In genomic region chr12:58954002-58954401, GRCh38 we compare ENCODE assay signal across 22 cellular contexts. TPM values are rescaled to one million over a fixed set of nuclear protein-coding genes. Genes with fewer than 3 reads are reported as not detected.
DNase-seq lines count a peak whose midpoint lies in the region; ATAC-seq and TF ChIP-seq lines count a peak whose summit lies in the region.
"Had no signal": no experiment of that assay in that cellular context is flagged by ENCODE, and none has a peak within 500 bp of the region (broad histone marks: within the 10 kb centered on the region; RNA-seq: fewer than 3 reads in every experiment).

No MANE protein-coding gene starts in this region.

- ATAC-seq in body of pancreas (no peak), GM21717 (IDR thresholded peaks at IDR 0.05; ENCODE audit: unreplicated experiment) (no peak)
- ATAC-seq: A549 had no signal

- intact Hi-C loops in Calu3 (cut with micrococcal nuclease; ENCODE audit: unreplicated experiment) = loop anchor here (5.0 kb wide), 2 partner anchors 37 to 617 kb away; no protein-coding TSS in a partner anchor
- intact Hi-C loops in body of pancreas (cut with DNase I) = no loop called here
- intact Hi-C loops in vagina (cut with DNase I) = no loop called here

- no peaks in the 10 kb centered on the region for H3K9me3 Mint-ChIP-seq in Calu3 (ENCODE audit: low read depth, unreplicated experiment)
- H3K9me3 Mint-ChIP-seq: CD4-positive, alpha-beta T cell; HFFc6 had no signal

- H3K27ac ChIP-seq in body of pancreas = no peak overlapping the region
- H3K27ac ChIP-seq in vagina = no peak overlapping the region
- H3K27ac ChIP-seq: A549; BLaER1 treated with 17β-estradiol and CSF1 and Interleukin-3, amounts not matched to agents 10 nM and 100 nM; GM23248 had no signal

- TF ChIP-seq CTCF in Calu3 (IDR thresholded peaks at IDR 0.05; ENCODE audit: unreplicated experiment) (no peak), body of pancreas (IDR thresholded peaks at IDR 0.05) (no peak), vagina (IDR thresholded peaks at IDR 0.05) (no peak)

- H3K36me3 Mint-ChIP-seq in Calu3 (ENCODE audit: insufficient read depth, unreplicated experiment) = peaks cover 29% of the 10 kb centered on the region
- H3K36me3 Mint-ChIP-seq: CD14-positive monocyte; CD8-positive, alpha-beta memory T cell had no signal

- no peak for DNase-seq in Calu3
- DNase-seq in HEK293T (ENCODE audit: extremely low spot score) = no peak
- DNase-seq in left kidney (ENCODE audit: low read depth, low spot score) = peak; percentile 20
- DNase-seq in body of pancreas = no peak
- no peak for DNase-seq in vagina (ENCODE audit: extremely low spot score in 2 of 2)
- DNase-seq: 8988T; ACHN; AML-193; BE2C; CD4-positive, alpha-beta T cell; CD8-positive, alpha-beta memory T cell; DMS53; DMS79 treated with DMSO at 0.1 percent for 48 hours; GF-D8; GM23248; H7; HCEC 1CT; HFFc6 had no signal

- no peak for TF ChIP-seq POLR2A in body of pancreas (IDR thresholded peaks at IDR 0.05)
- no peak for TF ChIP-seq POLR2A in vagina (IDR thresholded peaks at IDR 0.05)

- CTCF ChIA-PET in Calu3 (lab: Charles Lee) (interaction anchor here (0.5 to 2.3 kb wide), 10 partner anchors 10 to 131 kb away, joined by 3 to 6 read pairs (median 4); no protein-coding TSS in a partner anchor), HEK293T (lab: Yijun Ruan, JAX) (no interaction called here)

- H3K27ac Mint-ChIP-seq in Calu3 (ENCODE audit: unreplicated experiment) = peak overlapping the region; percentile 39
- H3K27ac Mint-ChIP-seq: CD14-positive monocyte; CD4-positive, alpha-beta T cell; CD8-positive, alpha-beta memory T cell; HFFc6 had no signal

- H3K4me3 Mint-ChIP-seq in Calu3 (ENCODE audit: low read depth, unreplicated experiment) = peak overlapping the region; percentile 42
- H3K4me3 Mint-ChIP-seq: CD14-positive monocyte; CD4-positive, alpha-beta T cell; CD8-positive, alpha-beta memory T cell; HFFc6 had no signal

- WGBS in body of pancreas, 2 donors = 38 to 44% methylated on average over 3 of the region's 3 CpGs

- H3K9me3 ChIP-seq in body of pancreas = no peaks in the 10 kb centered on the region
- no peaks in the 10 kb centered on the region for H3K9me3 ChIP-seq in vagina
- H3K9me3 ChIP-seq: A549, BE2C had no signal

- no peaks in the 10 kb centered on the region for H3K4me1 ChIP-seq in body of pancreas
- no peaks in the 10 kb centered on the region for H3K4me1 ChIP-seq in vagina
- H3K4me1 ChIP-seq: BE2C; BLaER1 treated with 17β-estradiol and CSF1 and Interleukin-3, amounts not matched to agents 10 nM and 100 nM had no signal

- H3K4me1 Mint-ChIP-seq in Calu3 (ENCODE audit: low read depth, unreplicated experiment) = peaks cover 66% of the 10 kb centered on the region
- H3K4me1 Mint-ChIP-seq: CD14-positive monocyte; CD8-positive, alpha-beta memory T cell had no signal

- no TSS peak for BruUV-seq in Calu3 (replicated peaks; lab: Mats Ljungman, UMichigan)

- H3K36me3 ChIP-seq in body of pancreas (replicated peaks in 1 of 2; ENCODE audit: insufficient read depth in 1 of 2, low read depth in 2 of 2) (no peaks in the 10 kb centered on the region), vagina (no peaks in the 10 kb centered on the region)
- H3K36me3 ChIP-seq: BE2C; BLaER1 treated with 17β-estradiol and CSF1 and Interleukin-3, amounts not matched to agents 10 nM and 100 nM had no signal

- H3K27me3 ChIP-seq in body of pancreas (no peaks in the 10 kb centered on the region), vagina (no peaks in the 10 kb centered on the region)
- H3K27me3 ChIP-seq: BE2C; BLaER1 treated with 17β-estradiol and CSF1 and Interleukin-3, amounts not matched to agents 10 nM and 100 nM had no signal

- no peaks in the 10 kb centered on the region for H3K27me3 Mint-ChIP-seq in Calu3 (ENCODE audit: unreplicated experiment)
- H3K27me3 Mint-ChIP-seq: CD4-positive, alpha-beta T cell; CD8-positive, alpha-beta memory T cell had no signal

- H3K4me3 ChIP-seq in body of pancreas (no peak overlapping the region), vagina (no peak overlapping the region)
- H3K4me3 ChIP-seq: A549; BLaER1 treated with 17β-estradiol and CSF1 and Interleukin-3, amounts not matched to agents 10 nM and 100 nM; GM23248 had no signal

- POLR2A ChIA-PET in HEK293T (lab: Yijun Ruan, JAX) = no interaction called here

TF ChIP-seq in HEK293T, 16 proteins besides CTCF, POLR2A, EP300 and RAD21:
- peak; percentile 42; the same call in 1 of the 2 replicates for TF ChIP-seq PKNOX1 (IDR thresholded peaks at IDR 0.05)
- no peak for TF ChIP-seq LEF1 (IDR thresholded peaks at IDR 0.05; ENCODE audit: borderline replicate concordance)
TF ChIP-seq in HEK293T: peak in this region for 1.

RNA-seq across cellular contexts. Expression of gene LRIG3, which starts 33.7 kb away (rescaled TPM):
- total RNA-seq in Calu3 (2022) (261 and 357 TPM in 2 replicates), body of pancreas (10 to 100 TPM; 68.6 to 71.6 TPM), vagina (54.0 TPM)
- total RNA-seq: CD4-positive, alpha-beta T cell had no signal
